ENCODE assay signal across 8 cellular contexts in the genomic region with DNA sequence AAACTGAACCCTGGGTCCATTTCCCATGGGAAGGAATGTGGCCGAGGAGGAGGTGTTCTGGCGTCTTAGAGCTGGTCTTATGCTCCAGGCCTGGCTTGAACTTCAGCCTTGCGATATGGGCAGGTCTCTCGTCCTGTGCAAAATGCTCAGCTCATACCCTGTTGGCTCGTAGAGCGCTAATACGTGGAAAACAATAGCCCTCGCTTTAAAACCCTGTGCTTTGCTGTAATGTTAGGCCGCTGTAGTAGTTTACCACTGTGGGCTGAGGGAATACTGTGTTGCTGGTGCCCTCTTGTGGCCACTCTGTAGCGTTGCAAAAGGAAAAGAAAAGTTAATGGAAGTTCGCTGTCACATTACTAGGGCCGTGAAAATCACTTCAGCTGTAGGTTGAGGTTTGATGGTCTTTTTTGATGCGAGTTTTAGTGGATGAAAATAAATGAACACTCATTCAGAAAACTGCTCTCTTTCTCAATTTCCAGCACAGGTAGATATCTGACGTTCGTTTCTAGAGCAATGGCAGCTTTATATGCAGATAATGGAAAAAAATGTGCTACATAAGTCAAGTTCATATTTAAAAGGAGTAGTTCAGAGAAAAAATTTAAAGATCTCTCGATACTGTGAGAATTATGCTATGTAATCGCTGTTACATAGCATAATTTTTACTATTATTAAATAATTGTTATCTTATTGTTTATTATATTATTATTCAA.
A peak's percentile ranks its signal among the peaks of the same experiment; 100 is the strongest.
DNase-seq lines count a peak whose midpoint lies in the region; ATAC-seq, FAIRE-seq and TF ChIP-seq lines count a peak whose summit lies in the region.

No MANE protein-coding gene starts in this region.

- no peaks in the 10 kb centered on the region for H3K9me3 Mint-ChIP-seq in nephron progenitor cell

- peak; percentile 13 for DNase-seq in D721Med (ENCODE audit: insufficient read length, low spot score)
- peak; percentile 61 to 76 for DNase-seq in NOMO-1 (lab: John Stamatoyannopoulos, UW; ENCODE audit: unreplicated experiment in 2 of 2)
- DNase-seq in activated CD8-positive, alpha-beta memory T cell treated with anti-CD3 and anti-CD28 coated beads, Interleukin-2, amount 50 U/mL, for 4 hours: peak; percentile 59
- no peak for DNase-seq in esophagus squamous epithelium (lab: John Stamatoyannopoulos, UW)
- DNase-seq in nephron progenitor cell: peak; percentile 58
- DNase-seq in thoracic aorta (ENCODE audit: low spot score): no peak

- peak; percentile 89 for TF ChIP-seq CTCF in D721Med (IDR thresholded peaks at IDR 0.05; ENCODE audit: insufficient read depth, missing control alignments)
- TF ChIP-seq CTCF in esophagus squamous epithelium (IDR thresholded peaks at IDR 0.05): peak; percentile 79 to 94 (median 89)
- peak; percentile 86 for TF ChIP-seq CTCF in nephron progenitor cell (IDR thresholded peaks at IDR 0.05)
- peak; percentile 80 for TF ChIP-seq CTCF in thoracic aorta (IDR thresholded peaks at IDR 0.05)

- WGBS in esophagus squamous epithelium, 2 donors: 24 to 40% methylated on average over 11 to 13 of the region's 17 CpGs

- peak overlapping the region in 1 of 4 donors; percentile 43 for H3K27ac ChIP-seq in esophagus squamous epithelium
- no peak overlapping the region for H3K27ac ChIP-seq in thoracic aorta

- peak overlapping the region; percentile 61 for H3K4me3 Mint-ChIP-seq in nephron progenitor cell

- peaks cover 22% of the 10 kb centered on the region for H3K4me1 Mint-ChIP-seq in nephron progenitor cell

- H3K36me3 Mint-ChIP-seq in nephron progenitor cell (ENCODE audit: low read depth): no peaks in the 10 kb centered on the region

- H3K9me3 ChIP-seq in esophagus squamous epithelium (no peaks in the 10 kb centered on the region), thoracic aorta (no peaks in the 10 kb centered on the region)

- H3K4me1 ChIP-seq in esophagus squamous epithelium (peaks cover 5 to 17% (median 5%) of the 10 kb centered on the region in 3 donors), thoracic aorta (ENCODE audit: control insufficient read depth in 1 of 2, low read depth in 2 of 2) (peaks cover 0 to 8% of the 10 kb centered on the region in 2 donors)

- H3K27me3 ChIP-seq in esophagus squamous epithelium: no peaks in the 10 kb centered on the region
- no peaks in the 10 kb centered on the region for H3K27me3 ChIP-seq in thoracic aorta (replicated peaks; ENCODE audit: insufficient read depth)

- no peak for FAIRE-seq in D721Med (lab: Jason Lieb, UNC)

- TF ChIP-seq POLR2A in esophagus squamous epithelium (IDR thresholded peaks at IDR 0.05): no peak

- intact Hi-C loops in esophagus squamous epithelium (cut with DNase I): loop anchor here (5.0 kb wide), 1 partner anchor 157 kb away; no protein-coding TSS in a partner anchor

- no peak overlapping the region for H3K27ac Mint-ChIP-seq in nephron progenitor cell

- H3K4me3 ChIP-seq in esophagus squamous epithelium: no peak overlapping the region
- no peak overlapping the region for H3K4me3 ChIP-seq in thoracic aorta

- H3K36me3 ChIP-seq in esophagus squamous epithelium (peaks cover 0 to 14% (median 0%) of the 10 kb centered on the region in 3 donors), thoracic aorta (no peaks in the 10 kb centered on the region)

- H3K27me3 Mint-ChIP-seq in nephron progenitor cell (ENCODE audit: low read depth, poor library complexity): peaks cover 3% of the 10 kb centered on the region

- ATAC-seq in GM19468 (IDR thresholded peaks at IDR 0.05; ENCODE audit: extremely low read depth, unreplicated experiment) (peak; percentile 60), HG03571 (IDR thresholded peaks at IDR 0.05; ENCODE audit: unreplicated experiment) (peak; percentile 80), thoracic aorta (ENCODE audit: insufficient number of reproducible peaks, low FRiP score, low read depth) (peak; percentile 73)

Comparison
In these comparisons a context has a peak if more than half of its experiments do, and no peak if none do; other contexts are left out.
1. DNase-seq: peak in D721Med (single experiment), NOMO-1 (2 of 2), activated CD8-positive, alpha-beta memory T cell treated with anti-CD3 and anti-CD28 coated beads, Interleukin-2, amount 50 U/mL, for 4 hours (single experiment) and nephron progenitor cell (single experiment); none in esophagus squamous epithelium (single experiment) and thoracic aorta (single experiment).
2. Peak in every context shown above with its lines, with median percentiles within 50 percentile points of each other: CTCF ChIP-seq and ATAC-seq.